25 cellular contexts compared by ENCODE assay signal in genomic region chr21:28317177-28317950, GRCh38.
"Had no signal": no experiment of that assay in that cellular context is flagged by ENCODE, and none has a peak within 500 bp of the region (broad histone marks: within the 10 kb centered on the region; RNA-seq: fewer than 3 reads in every experiment).

No MANE protein-coding gene starts in this region.

- H3K4me3 Mint-ChIP-seq: activated CD8-positive, alpha-beta T cell treated with anti-CD3 and anti-CD28 coated beads, Interleukin-2, amount 10 ng/mL, durations not matched to agents 7 days and 5 days; activated naive CD4-positive, alpha-beta T cell treated with anti-CD3 and anti-CD28 coated beads, Interleukin-2, amount 50 U/mL, for 24 hours; activated T-helper 1 cell treated with anti-CD3 and anti-CD28 coated beads, Interleukin-12 subunit alpha, Interleukin-12 subunit beta, Interleukin-2, Interleukin-4 antibody, amounts not matched to agents 30 ng/mL and 10 ng/mL and 1 ng/mL, durations not matched to agents 14 hours and 24 hours and 36 hours; brain; naive B cell; neural crest cell; stimulated activated naive CD8-positive, alpha-beta T cell treated with anti-CD3 and anti-CD28 coated beads, Interleukin-15, Interleukin-2, amounts not matched to agents 100 ng/mL and 50 ng/mL, for 24 hours had no signal

- H3K36me3 Mint-ChIP-seq: activated naive CD4-positive, alpha-beta T cell treated with anti-CD3 and anti-CD28 coated beads, Interleukin-2, amount 50 U/mL, for 24 hours; brain; naive B cell had no signal

- H3K27ac Mint-ChIP-seq: activated CD8-positive, alpha-beta T cell treated with anti-CD3 and anti-CD28 coated beads, Interleukin-2, amount 10 ng/mL, durations not matched to agents 7 days and 5 days; activated naive CD4-positive, alpha-beta T cell treated with anti-CD3 and anti-CD28 coated beads, Interleukin-2, amount 50 U/mL, for 24 hours; activated T-helper 1 cell treated with anti-CD3 and anti-CD28 coated beads, Interleukin-12 subunit alpha, Interleukin-12 subunit beta, Interleukin-2, Interleukin-4 antibody, amounts not matched to agents 30 ng/mL and 10 ng/mL and 1 ng/mL, durations not matched to agents 14 hours and 24 hours and 36 hours; brain; progenitor cell of endocrine pancreas; stimulated activated naive CD8-positive, alpha-beta T cell treated with anti-CD3 and anti-CD28 coated beads, Interleukin-15, Interleukin-2, amounts not matched to agents 100 ng/mL and 50 ng/mL, for 24 hours had no signal

- H3K4me1 ChIP-seq: gastrocnemius medialis, lower lobe of right lung, suprapubic skin, vagina had no signal

- H3K4me3 ChIP-seq: gastrocnemius medialis, lower lobe of right lung, mucosa of descending colon, suprapubic skin, vagina had no signal

- H3K9me3 Mint-ChIP-seq: activated T-helper 1 cell treated with anti-CD3 and anti-CD28 coated beads, Interleukin-12 subunit alpha, Interleukin-12 subunit beta, Interleukin-2, Interleukin-4 antibody, amounts not matched to agents 30 ng/mL and 10 ng/mL and 1 ng/mL, durations not matched to agents 14 hours and 24 hours and 36 hours had no signal

- ATAC-seq: activated CD8-positive, alpha-beta T cell treated with anti-CD3 and anti-CD28 coated beads, Interleukin-2, amount 10 ng/mL, durations not matched to agents 7 days and 5 days; gastrocnemius medialis; lower lobe of right lung; mucosa of descending colon had no signal

- H3K4me1 Mint-ChIP-seq: activated naive CD4-positive, alpha-beta T cell treated with anti-CD3 and anti-CD28 coated beads, Interleukin-2, amount 50 U/mL, for 24 hours; brain; naive B cell had no signal

- H3K9me3 ChIP-seq: gastrocnemius medialis, lower lobe of right lung, mucosa of descending colon, suprapubic skin, vagina had no signal

- H3K27me3 ChIP-seq: gastrocnemius medialis, suprapubic skin, vagina had no signal

- H3K27me3 Mint-ChIP-seq: activated naive CD4-positive, alpha-beta T cell treated with anti-CD3 and anti-CD28 coated beads, Interleukin-2, amount 50 U/mL, for 24 hours; naive B cell; progenitor cell of endocrine pancreas; stimulated activated naive CD8-positive, alpha-beta T cell treated with anti-CD3 and anti-CD28 coated beads, Interleukin-15, Interleukin-2, amounts not matched to agents 100 ng/mL and 50 ng/mL, for 24 hours had no signal

- H3K36me3 ChIP-seq: gastrocnemius medialis, lower lobe of right lung, suprapubic skin, vagina had no signal

- DNase-seq: activated CD4-positive, alpha-beta T cell treated with anti-CD3 and anti-CD28 coated beads for 1 hour; activated CD4-positive, alpha-beta T cell treated with anti-CD3 and anti-CD28 coated beads, Interleukin-2, amount 50 U/mL, for 1 hour; activated CD8-positive, alpha-beta T cell treated with anti-CD3 and anti-CD28 coated beads, Interleukin-2, amount 10 ng/mL, durations not matched to agents 7 days and 5 days; activated gamma-delta T cell treated with Interleukin-2 at 50 U/mL for 16 hours; anterior cingulate cortex; gastrocnemius medialis; head of caudate nucleus; islet precursor cell; left cardiac atrium; lower lobe of right lung; mesendoderm; naive B cell; occipital lobe; retina; stimulated activated CD4-positive, alpha-beta T cell treated with anti-CD3 and anti-CD28 coated beads, Interleukin-4, amount 100 ng/mL, for 24 hours; trophoblast cell had no signal

- H3K27ac ChIP-seq: gastrocnemius medialis, lower lobe of right lung, suprapubic skin, vagina had no signal
